7 cellular contexts compared by ENCODE assay signal in genomic region chr3:53238051-53238850, GRCh38. TPM values are rescaled to one million over a fixed set of nuclear protein-coding genes. Genes with fewer than 3 reads are reported as not detected.
DNase-seq lines count a peak whose midpoint lies in the region; ATAC-seq and TF ChIP-seq lines count a peak whose summit lies in the region.

No MANE protein-coding gene starts in this region.

- H3K27me3 Mint-ChIP-seq in H9 (ENCODE audit: low read depth) (no peaks in the 10 kb centered on the region), nephron progenitor cell (ENCODE audit: low read depth, poor library complexity) (no peaks in the 10 kb centered on the region)

- H3K4me1 Mint-ChIP-seq in H9 (peaks cover 11% of the 10 kb centered on the region in 2 experiments), nephron progenitor cell (peaks cover 4% of the 10 kb centered on the region)

- no peak overlapping the region for H3K27ac ChIP-seq in H9 (ENCODE audit: insufficient read length, low read depth, low read length)
- peak overlapping the region in 12 of 21 experiments; percentile 12 to 70 (median 46) for H3K27ac ChIP-seq in skin epidermis

- H3K27ac Mint-ChIP-seq in H9 (peak overlapping the region in 2 of 3 experiments; percentile 77 to 93; a peak in 3 of 7 replicates), nephron progenitor cell (no peak overlapping the region)

- no peak overlapping the region for H3K23ac ChIP-seq in H9 (ENCODE audit: insufficient read length, low read depth, low read length)

- H3K79me1 ChIP-seq in H9 (ENCODE audit: insufficient read depth, low read depth, low read length, poor library complexity, severe bottlenecking): peaks cover 25% of the 10 kb centered on the region

- H3K36me3 Mint-ChIP-seq in H9 (ENCODE audit: insufficient read depth in 1 of 3, low read depth in 3 of 3) (peaks cover 65 to 87% (median 84%) of the 10 kb centered on the region in 3 experiments), nephron progenitor cell (ENCODE audit: low read depth) (peaks cover 43% of the 10 kb centered on the region)

- no peak overlapping the region for H3K14ac ChIP-seq in H9 (ENCODE audit: insufficient read depth, low read length)

- H2BK15ac ChIP-seq in H9 (ENCODE audit: low read depth, low read length): no peak overlapping the region

- no peaks in the 10 kb centered on the region for H3K9me3 ChIP-seq in H9 (ENCODE audit: control insufficient read depth, low read depth, low read length)

- in situ Hi-C loops in SK-MEL-5 (cut with HindIII; ENCODE audit: low pct_unique_long_range_greater_than_20kb, low sequenced_read_pairs): no loop called here

- no peak overlapping the region for H3K56ac ChIP-seq in H9 (ENCODE audit: insufficient read length, low read depth, low read length)

- H2BK120ac ChIP-seq in H9 (ENCODE audit: low read depth, low read length, poor library complexity, severe bottlenecking): no peak overlapping the region

- H3K9ac ChIP-seq in H9 (ENCODE audit: extremely low read depth, insufficient read length, low read length): no peak overlapping the region

- H3K4me1 ChIP-seq in H9 (ENCODE audit: insufficient read depth, low read length): no peaks in the 10 kb centered on the region; the same call in 1 of the 2 replicates

- no peak overlapping the region for H3K4me2 ChIP-seq in H9 (ENCODE audit: insufficient read depth, insufficient read length, low read length)

- no CpG with 5 or more reads among the region's 6 CpGs for WGBS in H9 (ENCODE audit: extremely low coverage, insufficient read length, low lambda C conversion rate)

- H2BK12ac ChIP-seq in H9 (ENCODE audit: insufficient read length, low read depth, low read length): no peak overlapping the region

- H2BK5ac ChIP-seq in H9 (ENCODE audit: insufficient read length, low read length): no peak overlapping the region

- TF ChIP-seq CTCF in H9 (conservative IDR thresholded peaks at IDR 0.05) (no peak), fibroblast of the aortic adventitia (IDR thresholded peaks at IDR 0.05; ENCODE audit: insufficient read depth, low read length) (no peak), nephron progenitor cell (IDR thresholded peaks at IDR 0.05) (no peak)

- H2AFZ ChIP-seq in H9 (ENCODE audit: low read length): no peak overlapping the region

- H4K5ac ChIP-seq in H9 (ENCODE audit: insufficient read length, low read depth, low read length): no peak overlapping the region

- no peak for ATAC-seq in GM18519 (IDR thresholded peaks at IDR 0.05; ENCODE audit: low FRiP score, unreplicated experiment)

- H3K4me3 ChIP-seq in fibroblast of the aortic adventitia (ENCODE audit: low read depth, low read length) (no peak overlapping the region), skin epidermis (no peak overlapping the region)

- H2BK20ac ChIP-seq in H9 (ENCODE audit: low read depth, low read length, poor library complexity, severe bottlenecking): no peak overlapping the region

- no peaks in the 10 kb centered on the region for H4K20me1 ChIP-seq in H9 (ENCODE audit: control insufficient read depth, insufficient read depth, insufficient read length)

- no peak overlapping the region for H3K18ac ChIP-seq in H9 (ENCODE audit: insufficient read length, low read depth, low read length)

- no peak overlapping the region for H4K91ac ChIP-seq in H9 (ENCODE audit: insufficient read length, low read depth, low read length)

- H3K4me3 Mint-ChIP-seq in H9 (no peak overlapping the region), nephron progenitor cell (no peak overlapping the region)

- H4K8ac ChIP-seq in H9 (replicated peaks; ENCODE audit: insufficient read length, low read depth, low read length): no peak overlapping the region

- H3K4ac ChIP-seq in H9 (ENCODE audit: low read depth, low read length): no peak overlapping the region

- H3K9me3 Mint-ChIP-seq in H9 (no peaks in the 10 kb centered on the region), nephron progenitor cell (no peaks in the 10 kb centered on the region)

- DNase-seq in H9: no peak
- DNase-seq in SK-MEL-5 (ENCODE audit: low read depth, low spot score): peak; percentile 92
- DNase-seq in fibroblast of the aortic adventitia (ENCODE audit: low read depth): peak; percentile 95
- DNase-seq in GF-D8 (lab: John Stamatoyannopoulos, UW): no peak
- no peak for DNase-seq in nephron progenitor cell

- H3K79me2 ChIP-seq in H9 (ENCODE audit: insufficient read depth, low read length): peaks cover 14% of the 10 kb centered on the region; the same call in 1 of the 2 replicates

- H3K23me2 ChIP-seq in H9 (ENCODE audit: insufficient read length, low read depth, low read length, poor library complexity, severe bottlenecking): no peaks in the 10 kb centered on the region

- no peak overlapping the region for H2AK5ac ChIP-seq in H9 (ENCODE audit: insufficient read length, low read length)

- H3T11ph ChIP-seq in H9 (ENCODE audit: low read length): no peak overlapping the region

- H3K27me3 ChIP-seq in H9 (ENCODE audit: insufficient read depth, low read length): no peaks in the 10 kb centered on the region

RNA-seq across cellular contexts. Expression of gene TKT, which starts 17.6 kb away (rescaled TPM):
- 650 and 676 TPM in 2 replicates for total RNA-seq in H9 (2021)
- 775 and 835 TPM in 2 replicates for total RNA-seq in SK-MEL-5 (2014; rRNA removed; shearing (Covaris generic))
- 738 and 888 TPM in 2 replicates for polyA plus RNA-seq in SK-MEL-5 (2015; cell fraction: cytosol; rRNA removed)
- polyA plus RNA-seq in SK-MEL-5 (2015; cell fraction: nucleus; rRNA removed): 476 and 534 TPM in 2 replicates
- 265 and 457 TPM in 2 replicates for total RNA-seq in fibroblast of the aortic adventitia (ENCODE audit: low replicate concordance)

Comparison
In these comparisons a context has a peak if more than half of its experiments do, and no peak if none do; other contexts are left out.
1. DNase-seq: peak in SK-MEL-5 (single experiment) and fibroblast of the aortic adventitia (single experiment); none in H9 (single experiment), GF-D8 (single experiment) and nephron progenitor cell (single experiment).